Comparison of ENCODE assay signal across 26 cellular contexts in the genomic region with DNA sequence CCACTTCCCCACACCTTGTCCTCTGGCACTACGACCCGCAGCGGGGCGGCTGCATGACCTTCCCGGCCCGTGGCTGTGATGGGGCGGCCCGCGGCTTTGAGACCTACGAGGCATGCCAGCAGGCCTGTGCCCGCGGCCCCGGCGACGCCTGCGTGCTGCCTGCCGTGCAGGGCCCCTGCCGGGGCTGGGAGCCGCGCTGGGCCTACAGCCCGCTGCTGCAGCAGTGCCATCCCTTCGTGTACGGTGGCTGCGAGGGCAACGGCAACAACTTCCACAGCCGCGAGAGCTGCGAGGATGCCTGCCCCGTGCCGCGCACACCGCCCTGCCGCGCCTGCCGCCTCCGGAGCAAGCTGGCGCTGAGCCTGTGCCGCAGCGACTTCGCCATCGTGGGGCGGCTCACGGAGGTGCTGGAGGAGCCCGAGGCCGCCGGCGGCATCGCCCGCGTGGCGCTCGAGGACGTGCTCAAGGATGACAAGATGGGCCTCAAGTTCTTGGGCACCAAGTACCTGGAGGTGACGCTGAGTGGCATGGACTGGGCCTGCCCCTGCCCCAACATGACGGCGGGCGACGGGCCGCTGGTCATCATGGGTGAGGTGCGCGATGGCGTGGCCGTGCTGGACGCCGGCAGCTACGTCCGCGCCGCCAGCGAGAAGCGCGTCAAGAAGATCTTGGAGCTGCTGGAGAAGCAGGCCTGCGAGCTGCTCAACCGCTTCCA. TPM values are rescaled to one million over a fixed set of nuclear protein-coding genes. Genes with fewer than 3 reads are reported as not detected.
"Had no signal": no experiment of that assay in that cellular context is flagged by ENCODE, and none has a peak within 500 bp of the region (broad histone marks: within the 10 kb centered on the region; RNA-seq: fewer than 3 reads in every experiment).

No MANE protein-coding gene starts in this region.

- H3K27me3 Mint-ChIP-seq: activated naive CD4-positive, alpha-beta T cell treated with anti-CD3 and anti-CD28 coated beads, Interleukin-2, amount 50 U/mL, for 24 hours; central memory CD8-positive, alpha-beta T cell; stimulated activated memory B cell treated with anti-CD40 and anti-IgM and Interleukin-4, amounts not matched to agents 10 μg/mL and 1 μg/mL and 100 μg/mL, for 72 hours had no signal

- H3K36me3 Mint-ChIP-seq: activated naive CD4-positive, alpha-beta T cell treated with anti-CD3 and anti-CD28 coated beads, Interleukin-2, amount 50 U/mL, for 24 hours; memory B cell; stimulated activated memory B cell treated with anti-CD40 and anti-IgM and Interleukin-4, amounts not matched to agents 10 μg/mL and 1 μg/mL and 100 μg/mL, for 72 hours; T-cell had no signal

- H3K4me1 Mint-ChIP-seq: endodermal cell had no signal

- H3K4me3 Mint-ChIP-seq: activated naive CD4-positive, alpha-beta T cell treated with anti-CD3 and anti-CD28 coated beads, Interleukin-2, amount 50 U/mL, for 24 hours had no signal

- DNase-seq: activated CD4-positive, alpha-beta T cell treated with anti-CD3 and anti-CD28 coated beads, Interleukin-2, amount 10 ng/mL, durations not matched to agents 7 days and 5 days; activated CD4-positive, CD25-positive, alpha-beta regulatory T cell; activated CD8-positive, alpha-beta memory T cell treated with anti-CD3 and anti-CD28 coated beads for 24 hours; activated CD8-positive, alpha-beta memory T cell treated with anti-CD3 and anti-CD28 coated beads, Interleukin-2, amount 50 U/mL, for 48 hours; activated gamma-delta T cell; activated T-cell treated with anti-CD3 and anti-CD28 coated beads, Interleukin-2, amount 50 U/mL, for 48 hours; colonic mucosa; endodermal cell; foreskin keratinocyte; occipital lobe; stimulated activated CD4-positive, alpha-beta T cell treated with anti-CD3 and anti-CD28 coated beads, Interleukin-4, amount 100 ng/mL, for 24 hours; T-cell; testis had no signal

- H3K27ac ChIP-seq: ascending aorta, colonic mucosa, foreskin keratinocyte, psoas muscle, testis, upper lobe of left lung had no signal

- H3K27me3 ChIP-seq: ascending aorta, colonic mucosa, foreskin keratinocyte, testis, upper lobe of left lung had no signal

- H3K4me2 ChIP-seq: smooth muscle cell had no signal

- H3K27ac Mint-ChIP-seq: activated naive CD4-positive, alpha-beta T cell treated with anti-CD3 and anti-CD28 coated beads, Interleukin-2, amount 50 U/mL, for 24 hours; endodermal cell; memory B cell; nephron; stimulated activated memory B cell treated with anti-CD40 and anti-IgM and Interleukin-4, amounts not matched to agents 10 μg/mL and 1 μg/mL and 100 μg/mL, for 72 hours; T-cell had no signal

- H3K4me3 ChIP-seq: ascending aorta, colonic mucosa, psoas muscle, smooth muscle cell, testis, upper lobe of left lung had no signal

- H3K4me1 ChIP-seq: foreskin keratinocyte had no signal

- ATAC-seq: foreskin keratinocyte; psoas muscle; sciatic nerve; SK-N-SH treated with all-trans-retinoic acid at 6 μM for 48 hours; stimulated activated memory B cell treated with anti-CD40 and anti-IgM and Interleukin-4, amounts not matched to agents 10 μg/mL and 1 μg/mL and 100 μg/mL, for 72 hours; T-cell had no signal

- H3K9me3 ChIP-seq: ascending aorta, colonic mucosa, psoas muscle, testis, upper lobe of left lung had no signal

- H3K36me3 ChIP-seq: colonic mucosa had no signal

- H3K9me3 Mint-ChIP-seq: activated CD4-positive, alpha-beta T cell treated with anti-CD3 and anti-CD28 coated beads, Interleukin-2, amount 10 ng/mL, durations not matched to agents 7 days and 5 days; activated naive CD4-positive, alpha-beta T cell treated with anti-CD3 and anti-CD28 coated beads, Interleukin-2, amount 50 U/mL, for 24 hours; central memory CD8-positive, alpha-beta T cell; endodermal cell; memory B cell; nephron; stimulated activated memory B cell treated with anti-CD40 and anti-IgM and Interleukin-4, amounts not matched to agents 10 μg/mL and 1 μg/mL and 100 μg/mL, for 72 hours; T-cell had no signal

RNA-seq across cellular contexts. Expression of a gene that starts 2.7 kb away (rescaled TPM):
- total RNA-seq: ascending aorta, epithelial cell of proximal tubule, smooth muscle cell had no signal
- polyA plus RNA-seq: fibroblast of lung had no signal
